Comparison of ENCODE assay signal across 9 cellular contexts in the genomic region with DNA sequence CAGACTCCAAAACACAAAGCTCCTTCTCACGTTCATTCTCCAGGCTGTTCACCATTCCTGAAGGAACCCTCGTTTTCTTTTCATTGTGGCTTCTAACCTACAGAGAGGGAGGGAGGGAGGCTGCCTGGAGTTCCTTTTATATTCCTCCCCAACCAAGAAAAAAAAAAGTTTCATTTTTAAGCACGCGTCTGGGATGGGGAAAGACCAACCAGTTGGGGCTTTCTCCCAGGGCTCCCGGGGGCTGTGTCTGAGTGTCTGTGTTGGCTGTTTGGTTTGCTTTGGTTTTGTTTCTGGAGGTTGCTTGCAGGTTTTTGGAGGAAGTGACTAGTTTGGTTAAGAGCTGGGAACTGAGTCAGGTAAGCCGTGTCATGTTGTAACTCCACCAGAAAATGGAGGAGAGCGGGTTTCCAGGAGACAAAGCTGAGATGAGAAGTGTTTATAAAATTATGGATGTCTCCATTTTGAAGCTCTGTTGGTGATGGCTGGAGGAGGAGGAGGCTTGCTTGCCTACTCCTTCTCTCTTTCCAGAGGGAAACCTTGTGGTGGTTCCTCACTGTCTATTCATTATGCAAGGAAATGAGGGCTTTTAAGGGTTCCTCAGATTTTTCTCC. TPM values are rescaled to one million over a fixed set of nuclear protein-coding genes. Genes with fewer than 3 reads are reported as not detected.
DNase-seq lines count a peak whose midpoint lies in the region; ATAC-seq and TF ChIP-seq lines count a peak whose summit lies in the region.
"Had no signal": no experiment of that assay in that cellular context is flagged by ENCODE, and none has a peak within 500 bp of the region (broad histone marks: within the 10 kb centered on the region; RNA-seq: fewer than 3 reads in every experiment).

No MANE protein-coding gene starts in this region.

- WGBS in adrenal gland, 4 donors, result 11 to 17% (median 14%) methylated on average over 7 of the region's 7 CpGs

- TF ChIP-seq CTCF in adrenal gland (IDR thresholded peaks at IDR 0.05), result no peak

- H3K27me3 ChIP-seq in adrenal gland (no peaks in the 10 kb centered on the region), iPS-15b (ENCODE audit: control insufficient read depth, insufficient read depth, low read length) (no peaks in the 10 kb centered on the region)

- intact Hi-C loops in adrenal gland (cut with DNase I), result loop anchor here in 1 of 2 donors (5.0 kb wide), 1 partner anchor 78 kb away; no protein-coding TSS in a partner anchor

- H3K27me3 Mint-ChIP-seq in stimulated activated naive CD8-positive, alpha-beta T cell treated with anti-CD3 and anti-CD28 coated beads, Interleukin-15, amount 100 ng/mL, for 72 hours, result peaks cover 77% of the 10 kb centered on the region

- DNase-seq in 8988T (peak; percentile 26), H4 (ENCODE audit: low spot score) (peak; percentile 21), adrenal gland (peak in 5 of 7 donors; percentile 21 to 39 (median 32)), NCI-H2029 (lab: John Stamatoyannopoulos, UW) (no peak), HT-29 (ENCODE audit: low spot score) (no peak)
- DNase-seq in stimulated activated naive CD8-positive, alpha-beta T cell treated with anti-CD3 and anti-CD28 coated beads, Interleukin-15, amount 100 ng/mL, for 72 hours, result no peak

- H3K9me3 Mint-ChIP-seq in stimulated activated naive CD8-positive, alpha-beta T cell treated with anti-CD3 and anti-CD28 coated beads, Interleukin-15, amount 100 ng/mL, for 72 hours, result no peaks in the 10 kb centered on the region
- H3K9me3 Mint-ChIP-seq: dendritic cell treated with granulocyte-macrophage colony-stimulating factor and Interleukin-4, amounts not matched to agents 40 ng/mL and 50 ng/mL, for 4 days had no signal

- ATAC-seq in stimulated activated naive CD8-positive, alpha-beta T cell treated with anti-CD3 and anti-CD28 coated beads, Interleukin-15, amount 100 ng/mL, for 72 hours, result no peak
- no peak for ATAC-seq in HG03460 (IDR thresholded peaks at IDR 0.05; ENCODE audit: unreplicated experiment)

- H3K9ac ChIP-seq in iPS-15b (ENCODE audit: low read depth, low read length), result peak overlapping the region; percentile 87

- H3K4me3 Mint-ChIP-seq in stimulated activated naive CD8-positive, alpha-beta T cell treated with anti-CD3 and anti-CD28 coated beads, Interleukin-15, amount 100 ng/mL, for 72 hours, result peak overlapping the region; percentile 48 to 72

- peaks cover 44% of the 10 kb centered on the region for H3K4me1 Mint-ChIP-seq in stimulated activated naive CD8-positive, alpha-beta T cell treated with anti-CD3 and anti-CD28 coated beads, Interleukin-15, amount 100 ng/mL, for 72 hours

- H3K4me3 ChIP-seq in adrenal gland (peak overlapping the region; percentile 39 to 77 (median 67)), iPS-15b (ENCODE audit: low read depth, low read length) (peak overlapping the region; percentile 87)

- no peak overlapping the region for H3K27ac Mint-ChIP-seq in stimulated activated naive CD8-positive, alpha-beta T cell treated with anti-CD3 and anti-CD28 coated beads, Interleukin-15, amount 100 ng/mL, for 72 hours
- H3K27ac Mint-ChIP-seq: dendritic cell treated with granulocyte-macrophage colony-stimulating factor and Interleukin-4, amounts not matched to agents 40 ng/mL and 50 ng/mL, for 4 days had no signal

- no peak for TF ChIP-seq POLR2A in adrenal gland (IDR thresholded peaks at IDR 0.05)

- H3K4me1 ChIP-seq in adrenal gland (replicated peaks in 1 of 2) (peaks cover 30 to 50% of the 10 kb centered on the region in 2 donors), iPS-15b (ENCODE audit: control insufficient read depth, insufficient read depth, low read length) (peaks cover 21% of the 10 kb centered on the region)

- H3K9me3 ChIP-seq in adrenal gland (replicated peaks in 1 of 3) (no peaks in the 10 kb centered on the region), iPS-15b (ENCODE audit: control insufficient read depth, insufficient read depth, low read length) (no peaks in the 10 kb centered on the region)

- no peaks in the 10 kb centered on the region for H3K36me3 ChIP-seq in adrenal gland (replicated peaks in 1 of 2)
- H3K36me3 ChIP-seq in iPS-15b (ENCODE audit: control insufficient read depth, insufficient read depth, low read length), result no peaks in the 10 kb centered on the region

- peak overlapping the region; percentile 43 to 89 (median 79) for H3K27ac ChIP-seq in adrenal gland

RNA-seq across cellular contexts. Expression of a gene that starts 1.7 kb away (rescaled TPM):
- total RNA-seq in H4 (2014; rRNA removed; shearing (Covaris generic)), result 6.5 and 8.2 TPM in 2 replicates
- 10 to 100 TPM; 26.4 to 86.9 (median 49.2) TPM for total RNA-seq in adrenal gland
- polyA plus RNA-seq in adrenal gland, result 10 to 100 TPM in 1 of 3 donors, 1 to 10 TPM in 2; 4.9 to 13.5 (median 7.3) TPM
- total RNA-seq in HT-29 (2014; rRNA removed; shearing (Covaris generic)), result 0.26 and 0.92 TPM in 2 replicates

Comparison
In these comparisons a context has a peak if more than half of its experiments do, and no peak if none do; other contexts are left out.
1. DNase-seq: peak in 8988T (single experiment), H4 (single experiment) and adrenal gland (5 of 7); none in stimulated activated naive CD8-positive, alpha-beta T cell treated with anti-CD3 and anti-CD28 coated beads, Interleukin-15, amount 100 ng/mL, for 72 hours (0 of 2), NCI-H2029 (single experiment) and HT-29 (single experiment).